21 cellular contexts compared by ENCODE assay signal in genomic region chr9:136016882-136017812, GRCh38. TPM values are rescaled to one million over a fixed set of nuclear protein-coding genes. Genes with fewer than 3 reads are reported as not detected.
A peak's percentile ranks its signal among the peaks of the same experiment; 100 is the strongest.
DNase-seq lines count a peak whose midpoint lies in the region; ATAC-seq, FAIRE-seq and TF ChIP-seq lines count a peak whose summit lies in the region.
"Had no signal": no experiment of that assay in that cellular context is flagged by ENCODE, and none has a peak within 500 bp of the region (broad histone marks: within the 10 kb centered on the region; RNA-seq: fewer than 3 reads in every experiment).

No MANE protein-coding gene starts in this region.

- H3K36me3 ChIP-seq in HepG2 (replicated peaks in 1 of 2; ENCODE audit: control insufficient read depth in 1 of 2, insufficient read depth in 2 of 2, low read length in 2 of 2) (peaks cover 4 to 15% of the 10 kb centered on the region in 2 experiments; a peak in 3 of 5 replicates), tibial artery (peaks cover 7 to 58% (median 11%) of the 10 kb centered on the region in 3 donors)

- H3K27ac ChIP-seq in HepG2 (ENCODE audit: extremely low read length, insufficient read depth, low read length) (no peak overlapping the region), tibial artery (no peak overlapping the region)
- H3K27ac ChIP-seq: hepatocyte had no signal

- CTCF ChIA-PET in activated B cell treated with CpG ODN at 0.5 μM for 24 hours (lab: Charles Lee) (no interaction called here), HepG2 (lab: Yijun Ruan, JAX; ENCODE audit: low intra/inter-chr PET ratio, low total read pairs) (no interaction called here)

- no peak overlapping the region for H3K4me2 ChIP-seq in HepG2 (ENCODE audit: low read depth, low read length)
- H3K4me2 ChIP-seq: hepatocyte had no signal

- H3K27me3 ChIP-seq in HepG2 (ENCODE audit: control insufficient read depth in 1 of 2, insufficient read depth in 2 of 2, low read length in 2 of 2) (no peaks in the 10 kb centered on the region), tibial artery (no peaks in the 10 kb centered on the region)
- H3K27me3 ChIP-seq: hepatocyte, tibial nerve had no signal

- H3K27ac Mint-ChIP-seq in activated B cell treated with CpG ODN at 0.5 μM for 24 hours (no peak overlapping the region), osteocyte (ENCODE audit: unreplicated experiment) (no peak overlapping the region)
- H3K27ac Mint-ChIP-seq: activated naive CD8-positive, alpha-beta T cell treated with anti-CD3 and anti-CD28 coated beads, Interleukin-2, amount 10 ng/mL, durations not matched to agents 7 days and 5 days; CD8-positive, alpha-beta T cell had no signal

- H2AFZ ChIP-seq in HepG2 (ENCODE audit: low read length) = no peak overlapping the region
- H2AFZ ChIP-seq: hepatocyte had no signal

- TF ChIP-seq EP300 in HepG2 (IDR thresholded peaks at IDR 0.05; ENCODE audit: low read depth in 2 of 2, low read length in 2 of 2) = no peak
- TF ChIP-seq EP300 in HepG2 (CRISPR knock-in tag; IDR thresholded peaks at IDR 0.05; ENCODE audit: borderline replicate concordance) = no peak

- peaks cover 14% of the 10 kb centered on the region for H3K79me2 ChIP-seq in HepG2 (ENCODE audit: insufficient read depth, low read length)

- H3K4me3 Mint-ChIP-seq in activated B cell treated with CpG ODN at 0.5 μM for 24 hours (no peak overlapping the region), osteocyte (ENCODE audit: unreplicated experiment) (no peak overlapping the region)
- H3K4me3 Mint-ChIP-seq: activated naive CD8-positive, alpha-beta T cell treated with anti-CD3 and anti-CD28 coated beads, Interleukin-2, amount 10 ng/mL, durations not matched to agents 7 days and 5 days; CD8-positive, alpha-beta T cell; naive thymus-derived CD8-positive, alpha-beta T cell had no signal

- TF ChIP-seq RAD21 in HepG2 (CRISPR knock-in tag; IDR thresholded peaks at IDR 0.05) = no peak

- H3K9me3 ChIP-seq in HepG2 (ENCODE audit: low read length) (no peaks in the 10 kb centered on the region), tibial artery (no peaks in the 10 kb centered on the region)
- H3K9me3 ChIP-seq: tibial nerve had no signal

- no TSS peak for BruUV-seq in HepG2 (replicated peaks; lab: Mats Ljungman, UMichigan)

- POLR2A ChIA-PET in activated B cell treated with CpG ODN at 0.5 μM for 24 hours (lab: Charles Lee) (no interaction called here), HepG2 (lab: Yijun Ruan, JAX) (no interaction called here)

- no peak for ATAC-seq in activated B cell treated with CpG ODN at 0.5 μM for 24 hours (ENCODE audit: low read depth)
- ATAC-seq in HepG2 = no peak; the same call in 2 of the 3 replicates
- ATAC-seq: CD8-positive, alpha-beta T cell; left lobe of liver; naive thymus-derived CD8-positive, alpha-beta T cell had no signal

- H3K9me3 Mint-ChIP-seq in activated B cell treated with CpG ODN at 0.5 μM for 24 hours = no peaks in the 10 kb centered on the region
- no peaks in the 10 kb centered on the region for H3K9me3 Mint-ChIP-seq in osteocyte (ENCODE audit: unreplicated experiment)
- H3K9me3 Mint-ChIP-seq: activated naive CD8-positive, alpha-beta T cell treated with anti-CD3 and anti-CD28 coated beads, Interleukin-2, amount 10 ng/mL, durations not matched to agents 7 days and 5 days; CD8-positive, alpha-beta T cell; naive thymus-derived CD8-positive, alpha-beta T cell had no signal

- FAIRE-seq in HepG2 (lab: Jason Lieb, UNC) = no peak
- FAIRE-seq: bronchial epithelial cell had no signal

- DNase-seq in activated CD8-positive, alpha-beta memory T cell treated with anti-CD3 and anti-CD28 coated beads, Interleukin-2, amount 50 U/mL, for 4 hours = peak; percentile 11
- DNase-seq in activated CD8-positive, alpha-beta memory T cell treated with anti-CD3 and anti-CD28 coated beads, Interleukin-2, amount 50 U/mL, for 48 hours = no peak
- DNase-seq in activated B cell treated with CpG ODN at 0.5 μM for 24 hours = peak; percentile 8
- no peak for DNase-seq in HepG2 (ENCODE audit: low spot score)
- peak; percentile 13 to 65 for DNase-seq in tibial artery
- no peak for DNase-seq in NCI-H1105 treated with DMSO at 0.1 percent for 48 hours (lab: John Stamatoyannopoulos, UW)
- no peak for DNase-seq in activated CD4-positive, alpha-beta T cell treated with anti-CD3 and anti-CD28 coated beads for 48 hours
- DNase-seq in osteocyte (ENCODE audit: extremely low spot score, unreplicated experiment) = no peak
- DNase-seq: activated CD4-positive, alpha-beta T cell treated with anti-CD3 and anti-CD28 coated beads for 1 hour; CD8-positive, alpha-beta T cell; effector CD4-positive, alpha-beta T cell; MM.1S; naive thymus-derived CD8-positive, alpha-beta T cell; NK-92 treated with Interleukin-12 subunit alpha and Interleukin-12 subunit beta, amount 100 ng/mL, for 24 hours; SHP77; T-helper 2 cell had no signal

- H3K4me1 Mint-ChIP-seq in activated B cell treated with CpG ODN at 0.5 μM for 24 hours (no peaks in the 10 kb centered on the region), osteocyte (ENCODE audit: unreplicated experiment) (peaks cover 9% of the 10 kb centered on the region)
- H3K4me1 Mint-ChIP-seq: activated naive CD8-positive, alpha-beta T cell treated with anti-CD3 and anti-CD28 coated beads, Interleukin-2, amount 10 ng/mL, durations not matched to agents 7 days and 5 days had no signal

- WGBS in HepG2 (ENCODE audit: low lambda C conversion rate) = 96% methylated on average over 18 of the region's 27 CpGs

- intact Hi-C loops in activated B cell treated with CpG ODN at 0.5 μM for 24 hours (cut with micrococcal nuclease) = no loop called here
- intact Hi-C loops in HepG2 (cut with micrococcal nuclease; ENCODE audit: unreplicated experiment) = no loop called here
- intact Hi-C loops in tibial artery (cut with DNase I; ENCODE audit: low total_unique reads) = no loop called here

- H3K27me3 Mint-ChIP-seq in activated B cell treated with CpG ODN at 0.5 μM for 24 hours = peaks cover 5% of the 10 kb centered on the region
- no peaks in the 10 kb centered on the region for H3K27me3 Mint-ChIP-seq in osteocyte (ENCODE audit: unreplicated experiment)
- H3K27me3 Mint-ChIP-seq: activated naive CD8-positive, alpha-beta T cell treated with anti-CD3 and anti-CD28 coated beads, Interleukin-2, amount 10 ng/mL, durations not matched to agents 7 days and 5 days; naive thymus-derived CD8-positive, alpha-beta T cell had no signal

- no peaks in the 10 kb centered on the region for H4K20me1 ChIP-seq in HepG2 (ENCODE audit: insufficient read depth, low read length)

- H3K4me3 ChIP-seq in HepG2 (replicated peaks in 1 of 3; ENCODE audit: insufficient read depth in 1 of 3, low read depth in 2 of 3, low read length in 3 of 3) (no peak overlapping the region), tibial artery (no peak overlapping the region)
- H3K4me3 ChIP-seq: hepatocyte, tibial nerve had no signal

- TF ChIP-seq CTCF in activated B cell treated with CpG ODN at 0.5 μM for 24 hours (IDR thresholded peaks at IDR 0.05) (no peak), HepG2 (CRISPR knock-in tag; IDR thresholded peaks at IDR 0.05) (no peak), tibial artery (IDR thresholded peaks at IDR 0.05) (no peak), osteocyte (IDR thresholded peaks at IDR 0.05) (no peak)

- no peaks in the 10 kb centered on the region for H3K36me3 Mint-ChIP-seq in activated B cell treated with CpG ODN at 0.5 μM for 24 hours (ENCODE audit: low read depth)
- H3K36me3 Mint-ChIP-seq in osteocyte (ENCODE audit: unreplicated experiment) = peaks cover 13% of the 10 kb centered on the region
- H3K36me3 Mint-ChIP-seq: activated naive CD8-positive, alpha-beta T cell treated with anti-CD3 and anti-CD28 coated beads, Interleukin-2, amount 10 ng/mL, durations not matched to agents 7 days and 5 days had no signal

- in situ Hi-C loops in HepG2 (cut with HindIII; ENCODE audit: extremely low pct_ligation_motif_present, low pct_unique_long_range_greater_than_20kb) = no loop called here

- H3K4me1 ChIP-seq in HepG2 (ENCODE audit: insufficient read depth, low read length) (peaks cover 41% of the 10 kb centered on the region), tibial artery (peaks cover 0 to 32% (median 15%) of the 10 kb centered on the region in 4 donors)

- no peak for TF ChIP-seq POLR2A in HepG2 (IDR thresholded peaks at IDR 0.05; ENCODE audit: insufficient read depth in 1 of 2, low read depth in 2 of 2, low read length in 2 of 2)

- no peak overlapping the region for H3K9ac ChIP-seq in HepG2 (ENCODE audit: insufficient read depth, low read depth, low read length)

TF ChIP-seq in HepG2, 621 proteins besides CTCF, POLR2A, EP300 and RAD21 (continues in another document):
- TF ChIP-seq ZBTB38 (CRISPR knock-in tag; IDR thresholded peaks at IDR 0.05) (peak; percentile 62), AGO2 (optimal IDR thresholded peaks at IDR 0.05; ENCODE audit: low read depth, low read length) (peak; percentile 35)

RNA-seq across cellular contexts. Expression of gene UBAC1, which starts 56.0 kb away (rescaled TPM):
- total RNA-seq in activated B cell treated with CpG ODN at 0.5 μM for 24 hours = 24.3 and 25.5 TPM in 2 replicates
- total RNA-seq in HepG2 (2016; rRNA removed; fragmentation: Illumina TruSeq; extraction: Trizol) = 28.7 and 32.2 TPM in 2 replicates
- total RNA-seq in HepG2 (2016; cell fraction: cytosol; rRNA removed; fragmentation: Illumina TruSeq; extraction: Trizol; ENCODE audit: low read depth) = 64.3 and 65.0 TPM in 2 replicates
- 24.0 and 31.6 TPM in 2 replicates for total RNA-seq in HepG2 (2016; cell fraction: insoluble cytoplasmic fraction; rRNA removed; fragmentation: Illumina TruSeq; extraction: Trizol)
- 72.1 and 78.0 TPM in 2 replicates for total RNA-seq in HepG2 (2016; cell fraction: membrane; rRNA removed; fragmentation: Illumina TruSeq; extraction: Trizol)
- total RNA-seq in HepG2 (2016; cell fraction: nucleus; rRNA removed; fragmentation: Illumina TruSeq; extraction: Trizol) = 18.2 and 19.5 TPM in 2 replicates
- polyA plus RNA-seq in HepG2 (2011; rRNA removed) = 30.2 and 34.1 TPM in 2 replicates
- 21.2 and 27.8 TPM in 2 replicates for polyA plus RNA-seq in HepG2 (2011; cell fraction: cytosol; rRNA removed)
- 62.0 and 64.4 TPM in 2 replicates for polyA plus RNA-seq in HepG2 (2011; cell fraction: nucleus; rRNA removed)
- polyA plus RNA-seq in HepG2 (2012) = 11.8 and 12.0 TPM in 2 replicates
- 61.3 and 64.0 TPM in 2 replicates for polyA plus RNA-seq in HepG2 (2016; cell fraction: cytosol; fragmentation: Illumina TruSeq; extraction: Trizol; ENCODE audit: low read depth)
- polyA plus RNA-seq in HepG2 (2016; cell fraction: insoluble cytoplasmic fraction; fragmentation: Illumina TruSeq; extraction: Trizol; ENCODE audit: low read depth) = 30.7 and 32.1 TPM in 2 replicates
- 65.3 TPM in 2 replicates for polyA plus RNA-seq in HepG2 (2016; cell fraction: membrane; fragmentation: Illumina TruSeq; extraction: Trizol; ENCODE audit: low read depth)
- polyA plus RNA-seq in HepG2 (2016; cell fraction: nucleus; fragmentation: Illumina TruSeq; extraction: Trizol; ENCODE audit: insufficient read depth, low read depth) = 36.3 and 39.7 TPM in 2 replicates
- polyA minus RNA-seq in HepG2 (2011; rRNA and poly(A)+ RNA removed; ENCODE audit: low replicate concordance) = 13.4 and 58.0 TPM in 2 replicates
- polyA minus RNA-seq in HepG2 (2011; cell fraction: cytosol; rRNA and poly(A)+ RNA removed) = 6.0 and 8.0 TPM in 2 replicates
- 11.2 and 18.6 TPM in 2 replicates for polyA minus RNA-seq in HepG2 (2011; cell fraction: nucleus; rRNA and poly(A)+ RNA removed)
- 38.9 and 41.9 TPM in 2 replicates for total RNA-seq in osteocyte

Comparison
In these comparisons a context has a peak if more than half of its experiments do, and no peak if none do; other contexts are left out.
1. DNase-seq: peak in activated CD8-positive, alpha-beta memory T cell treated with anti-CD3 and anti-CD28 coated beads, Interleukin-2, amount 50 U/mL, for 4 hours (single experiment), activated B cell treated with CpG ODN at 0.5 μM for 24 hours (single experiment) and tibial artery (2 of 2); none in activated CD8-positive, alpha-beta memory T cell treated with anti-CD3 and anti-CD28 coated beads, Interleukin-2, amount 50 U/mL, for 48 hours (single experiment), HepG2 (single experiment), NCI-H1105 treated with DMSO at 0.1 percent for 48 hours (single experiment), activated CD4-positive, alpha-beta T cell treated with anti-CD3 and anti-CD28 coated beads for 48 hours (single experiment) and osteocyte (single experiment).